8 cellular contexts compared by ENCODE assay signal in the genomic region with DNA sequence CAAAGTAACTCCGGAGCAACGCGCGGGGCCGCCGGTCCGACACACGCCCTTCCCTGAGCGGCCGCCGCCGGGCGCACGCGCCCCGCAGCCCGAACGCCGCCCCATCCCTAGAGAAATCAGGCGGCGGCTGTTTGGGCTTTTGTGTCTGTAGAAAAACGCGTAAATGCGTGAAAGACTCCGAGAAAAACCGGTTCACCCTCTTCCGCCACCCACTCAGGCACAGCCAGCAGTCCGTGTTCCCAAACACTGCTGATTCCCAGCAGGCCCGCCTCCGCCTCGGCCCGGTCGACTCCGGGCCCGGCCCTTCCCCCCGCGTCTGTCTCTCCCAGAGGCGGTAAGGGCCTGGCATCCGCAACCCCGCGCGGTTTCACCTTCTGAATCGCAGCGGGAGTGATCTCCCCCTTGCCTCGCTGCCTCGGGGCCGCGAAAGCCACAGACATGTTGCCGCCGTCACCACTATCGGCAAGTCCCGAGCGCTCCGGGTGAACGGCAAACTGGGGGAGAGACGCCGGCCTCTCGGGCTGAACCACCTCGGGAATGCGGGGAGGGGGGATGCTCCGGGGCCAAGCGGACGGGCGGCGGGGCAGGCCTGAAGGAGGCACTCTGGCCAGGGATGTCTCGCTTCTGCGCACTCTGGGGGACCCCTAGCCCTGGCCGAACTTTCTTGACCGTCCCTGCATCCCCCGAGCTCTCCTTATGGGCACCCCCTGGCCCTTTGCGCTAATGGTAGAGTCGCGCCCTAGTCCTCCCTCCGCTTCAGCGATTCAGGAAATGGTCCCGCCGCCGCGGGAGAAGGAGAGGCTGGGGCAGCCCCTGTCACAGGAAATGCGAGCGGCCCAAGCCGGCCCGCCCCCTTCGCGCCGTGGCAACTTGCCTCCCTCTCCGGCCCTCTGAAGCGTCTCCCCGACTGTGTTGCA. TPM values are rescaled to one million over a fixed set of nuclear protein-coding genes. Genes with fewer than 3 reads are reported as not detected.
DNase-seq lines count a peak whose midpoint lies in the region; TF ChIP-seq lines count a peak whose summit lies in the region.

A gene with protein sequence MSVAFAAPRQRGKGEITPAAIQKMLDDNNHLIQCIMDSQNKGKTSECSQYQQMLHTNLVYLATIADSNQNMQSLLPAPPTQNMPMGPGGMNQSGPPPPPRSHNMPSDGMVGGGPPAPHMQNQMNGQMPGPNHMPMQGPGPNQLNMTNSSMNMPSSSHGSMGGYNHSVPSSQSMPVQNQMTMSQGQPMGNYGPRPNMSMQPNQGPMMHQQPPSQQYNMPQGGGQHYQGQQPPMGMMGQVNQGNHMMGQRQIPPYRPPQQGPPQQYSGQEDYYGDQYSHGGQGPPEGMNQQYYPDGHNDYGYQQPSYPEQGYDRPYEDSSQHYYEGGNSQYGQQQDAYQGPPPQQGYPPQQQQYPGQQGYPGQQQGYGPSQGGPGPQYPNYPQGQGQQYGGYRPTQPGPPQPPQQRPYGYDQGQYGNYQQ (minus strand): TSS at position 484 of the 917 bp plus-strand sequence. CDS start 44 bp downstream, at position 440.

- peak; percentile 95 for DNase-seq in ELR (ENCODE audit: low read depth)
- peak; percentile 89 for DNase-seq in H7
- peak; percentile 94 for DNase-seq in M059J (ENCODE audit: low read depth)
- peak; percentile 54 for DNase-seq in SIG-M5 (lab: John Stamatoyannopoulos, UW)
- DNase-seq in activated gamma-delta T cell treated with Interleukin-2 at 50 U/mL for 16 hours: peak; percentile 90
- peak; percentile 96 for DNase-seq in fibroblast of villous mesenchyme (ENCODE audit: low read depth)
- peak; percentile 85 for DNase-seq in neural crest cell (ENCODE audit: low read depth, low spot score)

- H3K27me3 Mint-ChIP-seq in neural crest cell (ENCODE audit: low read depth): no peaks in the 10 kb centered on the region

- H3K9me3 ChIP-seq in stomach smooth muscle (ENCODE audit: control insufficient read depth in 2 of 2, low read length in 2 of 2): no peaks in the 10 kb centered on the region

- peak within 1 kb of the TSS; percentile 95 for H3K27ac Mint-ChIP-seq in neural crest cell (ENCODE audit: unreplicated experiment)

- peak within 1 kb of the TSS; percentile 97 for H3K27ac ChIP-seq in stomach smooth muscle (ENCODE audit: low read length)

- no peaks in the 10 kb centered on the region for H3K4me1 ChIP-seq in stomach smooth muscle (ENCODE audit: control insufficient read depth, insufficient read depth, low read length)

- peak within 1 kb of the TSS; percentile 95 for H3K9ac ChIP-seq in stomach smooth muscle (ENCODE audit: low read length in 2 of 2)

- H3K36me3 Mint-ChIP-seq in neural crest cell (ENCODE audit: low read depth): peaks cover 3% of the 10 kb centered on the region

- peak within 1 kb of the TSS; percentile 99 for H3K4me3 Mint-ChIP-seq in neural crest cell

- H3K27me3 ChIP-seq in H7 (ENCODE audit: control insufficient read depth, insufficient read depth, low read length) (no peaks in the 10 kb centered on the region), stomach smooth muscle (ENCODE audit: control insufficient read depth in 1 of 2, insufficient read depth in 2 of 2, low read length in 2 of 2) (no peaks in the 10 kb centered on the region)

- H3K36me3 ChIP-seq in H7 (replicated peaks; ENCODE audit: control insufficient read depth, insufficient read depth, low read length): peaks cover 1% of the 10 kb centered on the region; the same call in 1 of the 2 replicates
- H3K36me3 ChIP-seq in stomach smooth muscle (ENCODE audit: control insufficient read depth in 2 of 2, insufficient read depth in 2 of 2, low read length in 2 of 2): peaks cover 0 to 3% of the 10 kb centered on the region in 2 donors

- H3K4me3 ChIP-seq in H7 (ENCODE audit: insufficient read depth, low read depth, low read length) (peak within 1 kb of the TSS; percentile 70), fibroblast of villous mesenchyme (ENCODE audit: low read depth, low read length) (peak within 1 kb of the TSS; percentile 91), stomach smooth muscle (ENCODE audit: low read length in 2 of 2) (peak within 1 kb of the TSS; percentile 93 to 96)

- no peaks in the 10 kb centered on the region for H3K9me3 Mint-ChIP-seq in neural crest cell

- TF ChIP-seq CTCF in fibroblast of villous mesenchyme (IDR thresholded peaks at IDR 0.05; ENCODE audit: insufficient read depth, low read depth, low read length): no peak
- TF ChIP-seq CTCF in neural crest cell (conservative IDR thresholded peaks at IDR 0.05): no peak

- H3K4me1 Mint-ChIP-seq in neural crest cell: peaks cover 36% of the 10 kb centered on the region

RNA-seq across cellular contexts. Expression of the gene that starts here (rescaled TPM):
- 97.6 and 112 TPM in 2 replicates for total RNA-seq in H7 (2014; rRNA removed; shearing (Covaris generic))
- total RNA-seq in M059J (2014; rRNA removed; shearing (Covaris generic)): 148 and 151 TPM in 2 replicates
- total RNA-seq in fibroblast of villous mesenchyme (109 and 139 TPM in 2 replicates), neural crest cell (81.4 and 85.6 TPM in 2 replicates)

Comparison
In these comparisons a context has a peak if more than half of its experiments do, and no peak if none do; other contexts are left out.
1. Peak in every context shown above with its lines: DNase-seq, H3K4me3 ChIP-seq and H3K27ac ChIP-seq.